ENCODE assay signal across 8 cellular contexts in the genomic region with DNA sequence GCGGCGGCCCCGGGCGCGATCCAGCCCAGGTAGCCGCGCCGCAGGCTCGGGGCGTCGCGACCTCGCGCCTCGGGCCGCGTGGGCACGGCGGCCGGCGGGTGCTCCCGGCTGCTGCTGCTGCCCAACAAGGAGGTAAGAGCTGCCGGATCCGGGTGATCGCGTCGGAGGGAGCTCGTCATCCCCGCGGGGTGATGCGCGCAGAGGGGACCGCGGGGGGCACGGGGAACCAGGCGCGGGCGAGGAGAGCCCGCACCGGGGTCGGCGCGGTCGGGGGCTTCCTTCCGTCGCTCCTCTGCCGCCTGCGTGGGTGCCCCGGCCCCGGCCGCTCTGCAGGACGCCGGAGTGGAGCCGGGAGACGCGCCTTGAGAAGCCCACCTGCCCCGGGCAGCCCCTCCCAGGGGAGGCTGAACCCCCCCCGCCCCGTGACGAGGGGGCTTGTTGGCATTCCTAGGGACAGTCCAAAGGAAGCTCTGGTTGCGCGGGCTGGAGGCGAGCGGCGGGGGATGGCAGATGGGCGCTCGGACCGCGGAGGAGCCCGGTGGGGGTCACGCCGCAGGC.
A peak's percentile ranks its signal among the peaks of the same experiment; 100 is the strongest.
DNase-seq lines count a peak whose midpoint lies in the region; ATAC-seq and TF ChIP-seq lines count a peak whose summit lies in the region.

No MANE protein-coding gene starts in this region.

- H3K4me2 ChIP-seq in BLaER1 (peak overlapping the region; percentile 88), MM.1S (ENCODE audit: low read depth, low read length) (peak overlapping the region; percentile 88; the same call in 1 of the 2 replicates)

- H3K9me2 ChIP-seq in MM.1S (replicated peaks; ENCODE audit: insufficient read depth, low read length): no peaks in the 10 kb centered on the region

- H3K79me2 ChIP-seq in MM.1S (ENCODE audit: low read length): peaks cover 57% of the 10 kb centered on the region

- H3K4me3 ChIP-seq in BLaER1: peak overlapping the region; percentile 99
- H3K4me3 ChIP-seq in MM.1S (ENCODE audit: low read length): peak overlapping the region; percentile 92
- H3K4me3 ChIP-seq in brain microvascular endothelial cell (ENCODE audit: low read depth, low read length): peak overlapping the region; percentile 72
- peak overlapping the region; percentile 65 to 98 for H3K4me3 ChIP-seq in left lung

- H3K36me3 ChIP-seq in BLaER1 (0 out of 2 replicates have a peak, but pooled peaks cover 5% of the 10 kb centered on the region), MM.1S (replicated peaks; ENCODE audit: insufficient read depth, low read length) (no peaks in the 10 kb centered on the region), brain microvascular endothelial cell (replicated peaks) (no peaks in the 10 kb centered on the region), left lung (no peaks in the 10 kb centered on the region)

- in situ Hi-C loops in brain microvascular endothelial cell (cut with HindIII; ENCODE audit: low pct_ligation_motif_present, low sequenced_read_pairs): no loop called here

- H3K27me3 ChIP-seq in BLaER1 (no peaks in the 10 kb centered on the region), MM.1S (replicated peaks; ENCODE audit: insufficient read depth, low read length) (no peaks in the 10 kb centered on the region), brain microvascular endothelial cell (replicated peaks) (no peaks in the 10 kb centered on the region), left lung (no peaks in the 10 kb centered on the region)

- intact Hi-C loops in left lung (cut with DNase I): loop anchor here in 1 of 2 donors (10.0 kb wide), 1 partner anchor 65 kb away; no protein-coding TSS in a partner anchor

- ATAC-seq in GM21576 (IDR thresholded peaks at IDR 0.05; ENCODE audit: unreplicated experiment): peak; percentile 1
- ATAC-seq in left lung: no peak
- no peak for ATAC-seq in GM21360 (IDR thresholded peaks at IDR 0.05; ENCODE audit: unreplicated experiment)

- H3K27ac ChIP-seq in BLaER1 (peak overlapping the region; percentile 97), MM.1S (ENCODE audit: low read length) (peak overlapping the region; percentile 88), brain microvascular endothelial cell (peak overlapping the region; percentile 7), left lung (peak overlapping the region; percentile 91 to 94), temporal lobe (ENCODE audit: low read depth, low read length) (peak overlapping the region; percentile 72)

- H3K4me1 ChIP-seq in BLaER1 (peaks cover 71% of the 10 kb centered on the region), MM.1S (ENCODE audit: low read length) (peaks cover 53% of the 10 kb centered on the region), left lung (peaks cover 12 to 59% of the 10 kb centered on the region in 2 donors)

- DNase-seq in MM.1S: no peak
- DNase-seq in brain microvascular endothelial cell: no peak
- no peak for DNase-seq in left lung
- DNase-seq in cerebellar nuclear complex (lab: John Stamatoyannopoulos, UW): no peak

- H3K9me3 ChIP-seq in BLaER1: no peaks in the 10 kb centered on the region
- H3K9me3 ChIP-seq in MM.1S (replicated peaks; ENCODE audit: insufficient read depth, low read length): no peaks in the 10 kb centered on the region
- no peaks in the 10 kb centered on the region for H3K9me3 ChIP-seq in left lung

- no peak for TF ChIP-seq CTCF in MM.1S (IDR thresholded peaks at IDR 0.05; ENCODE audit: low read length)
- TF ChIP-seq CTCF in brain microvascular endothelial cell (IDR thresholded peaks at IDR 0.05; ENCODE audit: low read depth, low read length, missing control alignments): no peak
- TF ChIP-seq CTCF in left lung (IDR thresholded peaks at IDR 0.05): no peak

- no peak overlapping the region; the same call in 1 of the 2 replicates for H2AFZ ChIP-seq in MM.1S (ENCODE audit: low read length)

- H4K20me1 ChIP-seq in BLaER1 (peaks cover 53% of the 10 kb centered on the region), MM.1S (ENCODE audit: insufficient read depth, low read length) (peaks cover 19% of the 10 kb centered on the region)

- H3K9ac ChIP-seq in BLaER1 (peak overlapping the region; percentile 96), MM.1S (ENCODE audit: low read length) (peak overlapping the region; percentile 97)

- peaks cover 39% of the 10 kb centered on the region for H3F3A ChIP-seq in MM.1S (ENCODE audit: insufficient read depth, low read length)

Comparison
In these comparisons a context has a peak if more than half of its experiments do, and no peak if none do; other contexts are left out.
1. H3K27ac ChIP-seq: peak in every context shown above with its lines; median percentile 97 in BLaER1; 92 in left lung; 88 in MM.1S; 72 in temporal lobe; 7 in brain microvascular endothelial cell.